13 cellular contexts compared by ENCODE assay signal in genomic region chr1:48405400-48405799, GRCh38.
"Had no signal": no experiment of that assay in that cellular context is flagged by ENCODE, and none has a peak within 500 bp of the region (broad histone marks: within the 10 kb centered on the region; RNA-seq: fewer than 3 reads in every experiment).

No MANE protein-coding gene starts in this region.

- H3K9me3 Mint-ChIP-seq: activated CD4-positive, alpha-beta T cell treated with anti-CD3 and anti-CD28 coated beads, Interleukin-2, amount 10 ng/mL, durations not matched to agents 7 days and 5 days; activated naive CD4-positive, alpha-beta T cell treated with anti-CD3 and anti-CD28 coated beads, Interleukin-2, amount 10 ng/mL, durations not matched to agents 7 days and 5 days; activated T-helper 17 cell treated with anti-CD3 and anti-CD28 coated beads, Interleukin-2, amount 50 U/mL, for 72 hours; naive thymus-derived CD4-positive, alpha-beta T cell; stimulated activated naive CD8-positive, alpha-beta T cell treated with anti-CD3 and anti-CD28 coated beads, Interleukin-15, Interleukin-2, amounts not matched to agents 100 ng/mL and 50 ng/mL, for 24 hours had no signal

- H3K27ac Mint-ChIP-seq: activated CD4-positive, alpha-beta T cell treated with anti-CD3 and anti-CD28 coated beads, Interleukin-2, amount 10 ng/mL, durations not matched to agents 7 days and 5 days; activated naive CD4-positive, alpha-beta T cell treated with anti-CD3 and anti-CD28 coated beads, Interleukin-2, amount 10 ng/mL, durations not matched to agents 7 days and 5 days; activated T-helper 17 cell treated with anti-CD3 and anti-CD28 coated beads, Interleukin-2, amount 50 U/mL, for 72 hours; naive thymus-derived CD4-positive, alpha-beta T cell; stimulated activated naive CD8-positive, alpha-beta T cell treated with anti-CD3 and anti-CD28 coated beads, Interleukin-15, Interleukin-2, amounts not matched to agents 100 ng/mL and 50 ng/mL, for 24 hours had no signal

- H3K36me3 ChIP-seq: adrenal gland had no signal

- H3K36me3 Mint-ChIP-seq: activated naive CD4-positive, alpha-beta T cell treated with anti-CD3 and anti-CD28 coated beads, Interleukin-2, amount 10 ng/mL, durations not matched to agents 7 days and 5 days had no signal

- H3K4me3 ChIP-seq: adrenal gland had no signal

- H3K27ac ChIP-seq: adrenal gland had no signal

- DNase-seq: activated CD4-positive, alpha-beta T cell treated with anti-CD3 and anti-CD28 coated beads, Interleukin-2, amount 10 ng/mL, durations not matched to agents 7 days and 5 days; activated CD4-positive, CD25-positive, alpha-beta regulatory T cell; activated CD8-positive, alpha-beta memory T cell treated with anti-CD3 and anti-CD28 coated beads for 24 hours; activated naive CD4-positive, alpha-beta T cell treated with anti-CD3 and anti-CD28 coated beads, Interleukin-2, amount 10 ng/mL, durations not matched to agents 7 days and 5 days; activated T-cell treated with anti-CD3 and anti-CD28 coated beads for 4 hours; adrenal gland; kidney; midbrain; naive thymus-derived CD4-positive, alpha-beta T cell; stimulated activated CD4-positive, alpha-beta T cell treated with anti-CD3 and anti-CD28 coated beads, Interleukin-4, amount 100 ng/mL, for 24 hours; T-helper 2 cell had no signal

- ATAC-seq: activated T-helper 17 cell treated with anti-CD3 and anti-CD28 coated beads, Interleukin-2, amount 50 U/mL, for 72 hours; naive thymus-derived CD4-positive, alpha-beta T cell had no signal

- H3K27me3 ChIP-seq: adrenal gland had no signal

- H3K9me3 ChIP-seq: adrenal gland had no signal

- H3K4me1 ChIP-seq: adrenal gland had no signal
